ENCODE assay signal across 8 cellular contexts in genomic region chr5:157108961-157109360, GRCh38. TPM values are rescaled to one million over a fixed set of nuclear protein-coding genes. Genes with fewer than 3 reads are reported as not detected.
DNase-seq lines count a peak whose midpoint lies in the region; ATAC-seq and TF ChIP-seq lines count a peak whose summit lies in the region.

HAVCR2 (minus strand) TSS chr5:157109044; CDS start chr5:157108983, 61 bp downstream.

- no peak within 1 kb of the TSS for H2BK120ac ChIP-seq in neuronal stem cell (ENCODE audit: low read depth, low read length)

- H3K36me3 ChIP-seq in SU-DHL-6 (ENCODE audit: low read length), result no peaks in the 10 kb centered on the region
- no peaks in the 10 kb centered on the region for H3K36me3 ChIP-seq in neuronal stem cell (replicated peaks in 1 of 2; ENCODE audit: control insufficient read depth in 2 of 2, insufficient read depth in 2 of 2, low read length in 2 of 2)

- no peaks in the 10 kb centered on the region for H3K9me3 Mint-ChIP-seq in activated naive CD8-positive, alpha-beta T cell treated with anti-CD3 and anti-CD28 coated beads, Interleukin-2, amount 50 U/mL, for 24 hours
- no peaks in the 10 kb centered on the region for H3K9me3 Mint-ChIP-seq in progenitor cell of endocrine pancreas (ENCODE audit: low read depth)
- H3K9me3 Mint-ChIP-seq in glutamatergic neuron (ENCODE audit: unreplicated experiment), result no peaks in the 10 kb centered on the region

- H4K8ac ChIP-seq in neuronal stem cell (ENCODE audit: low read depth, low read length), result no peak within 1 kb of the TSS

- H2AK5ac ChIP-seq in neuronal stem cell (ENCODE audit: low read depth, low read length), result no peak within 1 kb of the TSS

- peak within 1 kb of the TSS; percentile 38 for H3K14ac ChIP-seq in neuronal stem cell (ENCODE audit: low read length)

- peaks cover 69% of the 10 kb centered on the region for H3K4me1 Mint-ChIP-seq in activated naive CD8-positive, alpha-beta T cell treated with anti-CD3 and anti-CD28 coated beads, Interleukin-2, amount 50 U/mL, for 24 hours
- H3K4me1 Mint-ChIP-seq in progenitor cell of endocrine pancreas (ENCODE audit: low read depth) (peaks cover 2% of the 10 kb centered on the region), glutamatergic neuron (ENCODE audit: low read depth, unreplicated experiment) (no peaks in the 10 kb centered on the region)

- H3K27me3 Mint-ChIP-seq in activated naive CD8-positive, alpha-beta T cell treated with anti-CD3 and anti-CD28 coated beads, Interleukin-2, amount 50 U/mL, for 24 hours, result no peaks in the 10 kb centered on the region
- H3K27me3 Mint-ChIP-seq in progenitor cell of endocrine pancreas, result no peaks in the 10 kb centered on the region
- H3K27me3 Mint-ChIP-seq in glutamatergic neuron (ENCODE audit: unreplicated experiment), result no peaks in the 10 kb centered on the region

- H3K9ac ChIP-seq in SU-DHL-6 (ENCODE audit: low read length) (peak within 1 kb of the TSS; percentile 55), neuronal stem cell (ENCODE audit: low read depth, low read length, poor library complexity) (no peak within 1 kb of the TSS)

- H3K4me1 ChIP-seq in neuronal stem cell (ENCODE audit: control insufficient read depth in 2 of 2, insufficient read depth in 1 of 2, low read depth in 1 of 2, low read length in 2 of 2), result peaks cover 0 to 4% of the 10 kb centered on the region in 2 donors

- no peak within 1 kb of the TSS for H3K4ac ChIP-seq in neuronal stem cell (ENCODE audit: low read length)

- H3K4me3 Mint-ChIP-seq in activated naive CD8-positive, alpha-beta T cell treated with anti-CD3 and anti-CD28 coated beads, Interleukin-2, amount 50 U/mL, for 24 hours, result peak within 1 kb of the TSS; percentile 80
- H3K4me3 Mint-ChIP-seq in progenitor cell of endocrine pancreas (ENCODE audit: low read depth) (no peak within 1 kb of the TSS), glutamatergic neuron (ENCODE audit: unreplicated experiment) (no peak within 1 kb of the TSS)

- no peaks in the 10 kb centered on the region for H3K79me1 ChIP-seq in neuronal stem cell (ENCODE audit: low read depth, low read length)

- peaks cover 4% of the 10 kb centered on the region; the same call in 1 of the 2 replicates for H3F3A ChIP-seq in SU-DHL-6 (ENCODE audit: insufficient read depth)

- H2BK5ac ChIP-seq in neuronal stem cell (ENCODE audit: low read length), result no peak within 1 kb of the TSS

- H3K4me2 ChIP-seq in SU-DHL-6 (ENCODE audit: low read depth, low read length, poor library complexity, severe bottlenecking), result peak within 1 kb of the TSS; percentile 62
- no peak within 1 kb of the TSS for H3K4me2 ChIP-seq in neuronal stem cell (ENCODE audit: insufficient read depth, low read length, poor library complexity, severe bottlenecking)

- no peak within 1 kb of the TSS for H4K91ac ChIP-seq in neuronal stem cell (ENCODE audit: low read depth, low read length, poor library complexity)

- H3K27ac ChIP-seq in SU-DHL-6 (ENCODE audit: low read depth, low read length) (peak within 1 kb of the TSS; percentile 71), neuronal stem cell (replicated peaks; ENCODE audit: low read length) (no peak within 1 kb of the TSS)

- no peaks in the 10 kb centered on the region for H4K20me1 ChIP-seq in SU-DHL-6 (ENCODE audit: low read depth, low read length)

- H3K36me3 Mint-ChIP-seq in activated naive CD8-positive, alpha-beta T cell treated with anti-CD3 and anti-CD28 coated beads, Interleukin-2, amount 50 U/mL, for 24 hours (ENCODE audit: low read depth), result peaks cover 13% of the 10 kb centered on the region
- no peaks in the 10 kb centered on the region for H3K36me3 Mint-ChIP-seq in progenitor cell of endocrine pancreas (ENCODE audit: insufficient read depth)
- no peaks in the 10 kb centered on the region for H3K36me3 Mint-ChIP-seq in glutamatergic neuron (ENCODE audit: unreplicated experiment)

- no peaks in the 10 kb centered on the region for H3K9me2 ChIP-seq in SU-DHL-6 (replicated peaks; ENCODE audit: insufficient read depth, low read length)

- ATAC-seq in GM18520 (IDR thresholded peaks at IDR 0.05; ENCODE audit: unreplicated experiment) (peak; percentile 80), HG02885 (IDR thresholded peaks at IDR 0.05; ENCODE audit: poor library complexity, unreplicated experiment) (peak; percentile 84)
- ATAC-seq in activated naive CD8-positive, alpha-beta T cell treated with anti-CD3 and anti-CD28 coated beads, Interleukin-2, amount 50 U/mL, for 24 hours, result peak; percentile 86

- peak; percentile 56 for DNase-seq in activated naive CD8-positive, alpha-beta T cell treated with anti-CD3 and anti-CD28 coated beads, Interleukin-2, amount 50 U/mL, for 24 hours
- DNase-seq in neuronal stem cell (ENCODE audit: low spot score) (no peak), progenitor cell of endocrine pancreas (ENCODE audit: low spot score, unreplicated experiment) (no peak), NCI-H1436 (lab: John Stamatoyannopoulos, UW) (no peak), glutamatergic neuron (no peak)

- no peak within 1 kb of the TSS for H2BK12ac ChIP-seq in neuronal stem cell (ENCODE audit: low read length)

- H3K18ac ChIP-seq in neuronal stem cell (ENCODE audit: low read length), result peak within 1 kb of the TSS; percentile 31

- TF ChIP-seq CTCF in SU-DHL-6 (IDR thresholded peaks at IDR 0.05; ENCODE audit: insufficient read depth, low read length, poor library complexity, severe bottlenecking) (no peak), progenitor cell of endocrine pancreas (IDR thresholded peaks at IDR 0.05; ENCODE audit: unreplicated experiment) (no peak), glutamatergic neuron (IDR thresholded peaks at IDR 0.05; ENCODE audit: partially characterized antibody, unreplicated experiment) (no peak)

- H2BK15ac ChIP-seq in neuronal stem cell (ENCODE audit: low read length), result no peak within 1 kb of the TSS

- H3K23ac ChIP-seq in neuronal stem cell (ENCODE audit: low read depth, low read length, poor library complexity), result no peak within 1 kb of the TSS

- H3K27me3 ChIP-seq in SU-DHL-6 (ENCODE audit: low read length) (no peaks in the 10 kb centered on the region), neuronal stem cell (ENCODE audit: control insufficient read depth in 3 of 3, insufficient read depth in 3 of 3, low read depth in 1 of 3, low read length in 3 of 3) (no peaks in the 10 kb centered on the region)

- H3K9me3 ChIP-seq in SU-DHL-6 (ENCODE audit: insufficient read depth, low read length) (no peaks in the 10 kb centered on the region), neuronal stem cell (replicated peaks in 1 of 2; ENCODE audit: control insufficient read depth in 2 of 2, insufficient read depth in 1 of 2, low read depth in 1 of 2, low read length in 2 of 2) (no peaks in the 10 kb centered on the region)

- no CpG with 5 or more reads among the region's 3 CpGs for WGBS in neuronal stem cell (ENCODE audit: extremely low coverage in 2 of 2, insufficient read length in 2 of 2, insufficient replicate concordance in 1 of 2), 2 donors

- no peaks in the 10 kb centered on the region; the same call in 1 of the 2 replicates for H3K79me2 ChIP-seq in SU-DHL-6 (ENCODE audit: insufficient read depth, low read length)

- H3K27ac Mint-ChIP-seq in activated naive CD8-positive, alpha-beta T cell treated with anti-CD3 and anti-CD28 coated beads, Interleukin-2, amount 50 U/mL, for 24 hours, result peak within 1 kb of the TSS; percentile 94
- H3K27ac Mint-ChIP-seq in progenitor cell of endocrine pancreas (no peak within 1 kb of the TSS), glutamatergic neuron (ENCODE audit: unreplicated experiment) (no peak within 1 kb of the TSS)

- H2AFZ ChIP-seq in SU-DHL-6 (ENCODE audit: low read depth, low read length, severe bottlenecking) (peak within 1 kb of the TSS; percentile 23), neuronal stem cell (ENCODE audit: low read length) (no peak within 1 kb of the TSS)

- H3K4me3 ChIP-seq in SU-DHL-6 (ENCODE audit: insufficient read depth, low read length, poor library complexity, severe bottlenecking) (peak within 1 kb of the TSS; percentile 45), neuronal stem cell (ENCODE audit: low read length in 2 of 2) (no peak within 1 kb of the TSS)

RNA-seq across cellular contexts. Expression of gene HAVCR2, which starts in this region (rescaled TPM):
- polyA plus RNA-seq in neuronal stem cell (2013, experiment 1 of 2), result 0.33 TPM
- polyA plus RNA-seq in neuronal stem cell (2013, experiment 2 of 2), result 0.19 TPM
- total RNA-seq in progenitor cell of endocrine pancreas (0.17 and 0.62 TPM in 2 replicates), glutamatergic neuron (ENCODE audit: unreplicated experiment) (not detected)
